Comparison of ENCODE assay signal across 18 cellular contexts in genomic region chr2:15750433-15750814, GRCh38.
"Had no signal": no experiment of that assay in that cellular context is flagged by ENCODE, and none has a peak within 500 bp of the region (broad histone marks: within the 10 kb centered on the region; RNA-seq: fewer than 3 reads in every experiment).

No MANE protein-coding gene starts in this region.

- H3K27ac ChIP-seq: neural progenitor cell, ovary, right atrium auricular region, skin epidermis, transverse colon had no signal

- DNase-seq: glutamatergic neuron; left ventricle myocardium inferior; naive thymus-derived CD4-positive, alpha-beta T cell; nucleus accumbens; ovary; sigmoid colon; stimulated activated CD4-positive, alpha-beta T cell treated with anti-CD3 and anti-CD28 coated beads, Interleukin-2, amount 100 ng/mL, for 24 hours; stimulated activated CD4-positive, alpha-beta T cell treated with anti-CD3 and anti-CD28 coated beads, Interleukin-4, amount 100 ng/mL, for 4 hours; stimulated activated naive B cell treated with anti-CD40 and anti-IgM and Interleukin-4, amounts not matched to agents 10 μg/mL and 1 μg/mL and 100 μg/mL, for 72 hours; stimulated activated naive CD8-positive, alpha-beta T cell treated with anti-CD3 and anti-CD28 coated beads, Interleukin-15, amount 100 ng/mL, for 72 hours; substantia nigra; transverse colon had no signal

- H3K9me3 ChIP-seq: left ventricle myocardium inferior, ovary, right atrium auricular region, sigmoid colon, thoracic aorta, transverse colon had no signal

- H3K4me3 ChIP-seq: left ventricle myocardium inferior, lung, neural progenitor cell, ovary, right atrium auricular region, sigmoid colon, skin epidermis, thoracic aorta, transverse colon had no signal

- H3K4me3 Mint-ChIP-seq: naive thymus-derived CD4-positive, alpha-beta T cell; neural progenitor cell; stimulated activated naive B cell treated with anti-CD40 and anti-IgM and Interleukin-4, amounts not matched to agents 10 μg/mL and 1 μg/mL and 100 μg/mL, for 72 hours; stimulated activated naive CD8-positive, alpha-beta T cell treated with anti-CD3 and anti-CD28 coated beads, Interleukin-15, amount 100 ng/mL, for 72 hours had no signal

- H3K9ac ChIP-seq: neural progenitor cell had no signal

- H3K27me3 ChIP-seq: neural progenitor cell, ovary, right atrium auricular region, sigmoid colon, transverse colon had no signal

- H3K36me3 Mint-ChIP-seq: naive thymus-derived CD4-positive, alpha-beta T cell; neural progenitor cell; stimulated activated naive B cell treated with anti-CD40 and anti-IgM and Interleukin-4, amounts not matched to agents 10 μg/mL and 1 μg/mL and 100 μg/mL, for 72 hours had no signal

- ATAC-seq: esophagus mucosa; naive thymus-derived CD4-positive, alpha-beta T cell; stimulated activated naive B cell treated with anti-CD40 and anti-IgM and Interleukin-4, amounts not matched to agents 10 μg/mL and 1 μg/mL and 100 μg/mL, for 72 hours; stimulated activated naive CD8-positive, alpha-beta T cell treated with anti-CD3 and anti-CD28 coated beads, Interleukin-15, amount 100 ng/mL, for 72 hours had no signal

- H3K27ac Mint-ChIP-seq: naive thymus-derived CD4-positive, alpha-beta T cell; neural progenitor cell; stimulated activated naive B cell treated with anti-CD40 and anti-IgM and Interleukin-4, amounts not matched to agents 10 μg/mL and 1 μg/mL and 100 μg/mL, for 72 hours had no signal

- H3K4me1 Mint-ChIP-seq: naive thymus-derived CD4-positive, alpha-beta T cell; stimulated activated naive B cell treated with anti-CD40 and anti-IgM and Interleukin-4, amounts not matched to agents 10 μg/mL and 1 μg/mL and 100 μg/mL, for 72 hours; stimulated activated naive CD8-positive, alpha-beta T cell treated with anti-CD3 and anti-CD28 coated beads, Interleukin-15, amount 100 ng/mL, for 72 hours had no signal

- H3K36me3 ChIP-seq: left ventricle myocardium inferior, neural progenitor cell, ovary, right atrium auricular region, sigmoid colon, thoracic aorta, transverse colon had no signal

- H3K9me3 Mint-ChIP-seq: stimulated activated naive B cell treated with anti-CD40 and anti-IgM and Interleukin-4, amounts not matched to agents 10 μg/mL and 1 μg/mL and 100 μg/mL, for 72 hours; stimulated activated naive CD8-positive, alpha-beta T cell treated with anti-CD3 and anti-CD28 coated beads, Interleukin-15, amount 100 ng/mL, for 72 hours had no signal
